ENCODE assay signal across 8 cellular contexts in the genomic region with DNA sequence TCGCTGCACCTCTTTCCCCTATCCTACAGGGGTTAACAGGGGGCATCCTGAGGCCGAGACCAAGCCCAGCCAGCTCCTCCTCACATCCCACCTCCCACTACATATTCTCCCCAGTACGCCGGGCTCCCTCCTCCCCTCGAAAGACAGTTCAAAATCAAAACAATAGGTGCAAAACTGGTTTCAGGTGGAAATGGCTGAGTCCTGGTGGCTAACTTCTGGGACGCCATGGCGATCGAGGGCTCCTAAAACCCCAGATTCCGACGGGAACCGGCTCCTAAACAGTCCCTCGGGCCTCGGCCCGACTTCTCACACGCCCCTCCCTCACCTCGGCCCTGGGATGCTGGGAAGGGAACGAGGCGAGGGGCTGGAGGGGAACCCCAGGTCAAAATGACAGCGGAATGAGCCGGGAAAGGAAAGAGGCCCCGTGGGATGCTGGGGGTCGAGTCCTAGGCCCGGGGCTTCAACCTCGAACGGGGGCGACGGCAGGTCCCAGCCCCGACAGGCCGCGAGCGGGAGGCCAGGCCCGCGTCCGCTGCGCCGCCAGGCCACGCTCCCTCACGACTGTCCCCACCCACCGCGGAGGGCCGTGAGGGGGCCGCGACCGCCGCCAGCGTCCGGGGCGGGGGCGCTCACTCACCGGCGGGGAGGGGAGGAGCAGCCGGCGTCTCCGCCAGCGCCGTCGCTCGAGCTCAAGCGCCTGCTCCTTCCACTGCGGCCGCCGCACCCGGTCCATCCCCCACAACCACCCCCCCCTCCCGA. TPM values are rescaled to one million over a fixed set of nuclear protein-coding genes. Genes with fewer than 3 reads are reported as not detected.
DNase-seq lines count a peak whose midpoint lies in the region; ATAC-seq and TF ChIP-seq lines count a peak whose summit lies in the region.

No MANE protein-coding gene starts in this region.

- ATAC-seq in GM18508 (IDR thresholded peaks at IDR 0.05; ENCODE audit: insufficient read depth, unreplicated experiment): peak; percentile 18
- peak; percentile 67 for ATAC-seq in HG02970 (IDR thresholded peaks at IDR 0.05; ENCODE audit: low FRiP score, unreplicated experiment)
- peak; percentile 86 for ATAC-seq in activated T-cell treated with anti-CD3 and anti-CD28 coated beads, Interleukin-2, amount 50 U/mL, for 72 hours (replicated peaks in 1 of 2)

- peak overlapping the region; percentile 63 for H3K4me3 ChIP-seq in fibroblast of mammary gland (ENCODE audit: control insufficient read depth, low read depth, low read length)

- peak; percentile 30 for DNase-seq in AG08396 (ENCODE audit: low spot score)
- DNase-seq in NCI-H774 (lab: John Stamatoyannopoulos, UW): peak; percentile 76
- peak; percentile 83 to 84 for DNase-seq in activated T-cell treated with anti-CD3 and anti-CD28 coated beads, Interleukin-2, amount 50 U/mL, for 72 hours
- DNase-seq in fibroblast of mammary gland (ENCODE audit: low read depth): peak; percentile 7
- DNase-seq in neural crest cell (ENCODE audit: low read depth, low spot score): peak; percentile 57
- peak; percentile 52 for DNase-seq in superior temporal gyrus (ENCODE audit: extremely low spot score)

- H3K4me3 Mint-ChIP-seq in activated T-cell treated with anti-CD3 and anti-CD28 coated beads, Interleukin-2, amount 50 U/mL, for 72 hours: peak overlapping the region; percentile 92 to 96
- H3K4me3 Mint-ChIP-seq in neural crest cell: peak overlapping the region; percentile 98

- no peaks in the 10 kb centered on the region for H3K9me3 Mint-ChIP-seq in activated T-cell treated with anti-CD3 and anti-CD28 coated beads, Interleukin-2, amount 50 U/mL, for 72 hours
- H3K9me3 Mint-ChIP-seq in neural crest cell: no peaks in the 10 kb centered on the region

- TF ChIP-seq CTCF in fibroblast of mammary gland (conservative IDR thresholded peaks at IDR 0.05; ENCODE audit: control insufficient read depth, insufficient read depth, low read depth, low read length): no peak
- TF ChIP-seq CTCF in neural crest cell (conservative IDR thresholded peaks at IDR 0.05): no peak

- H3K36me3 Mint-ChIP-seq in activated T-cell treated with anti-CD3 and anti-CD28 coated beads, Interleukin-2, amount 50 U/mL, for 72 hours (ENCODE audit: insufficient read depth in 2 of 2): peaks cover 3% of the 10 kb centered on the region in 2 donors
- peaks cover 9% of the 10 kb centered on the region for H3K36me3 Mint-ChIP-seq in neural crest cell (ENCODE audit: low read depth)

- H3K27ac Mint-ChIP-seq in activated T-cell treated with anti-CD3 and anti-CD28 coated beads, Interleukin-2, amount 50 U/mL, for 72 hours: peak overlapping the region; percentile 93
- H3K27ac Mint-ChIP-seq in neural crest cell (ENCODE audit: unreplicated experiment): peak overlapping the region; percentile 97

- peaks cover 51% of the 10 kb centered on the region for H3K4me1 Mint-ChIP-seq in activated T-cell treated with anti-CD3 and anti-CD28 coated beads, Interleukin-2, amount 50 U/mL, for 72 hours (ENCODE audit: low read depth)
- H3K4me1 Mint-ChIP-seq in neural crest cell: peaks cover 49% of the 10 kb centered on the region

- no peaks in the 10 kb centered on the region for H3K27me3 Mint-ChIP-seq in activated T-cell treated with anti-CD3 and anti-CD28 coated beads, Interleukin-2, amount 50 U/mL, for 72 hours (ENCODE audit: low read depth)
- H3K27me3 Mint-ChIP-seq in neural crest cell (ENCODE audit: low read depth): no peaks in the 10 kb centered on the region

RNA-seq across cellular contexts. Expression of a gene that starts 0.5 kb away (rescaled TPM):
- 10 to 100 TPM; 16.7 to 16.9 TPM for total RNA-seq in activated T-cell treated with anti-CD3 and anti-CD28 coated beads, Interleukin-2, amount 50 U/mL, for 72 hours
- total RNA-seq in neural crest cell: 35.4 and 36.9 TPM in 2 replicates

Comparison
In these comparisons a context has a peak if more than half of its experiments do, and no peak if none do; other contexts are left out.
1. Peak in every context shown above with its lines: DNase-seq, ATAC-seq and H3K4me3 ChIP-seq.
2. DNase-seq: peak in every context shown above with its lines; median percentile 84 in activated T-cell treated with anti-CD3 and anti-CD28 coated beads, Interleukin-2, amount 50 U/mL, for 72 hours; 76 in NCI-H774; 57 in neural crest cell; 52 in superior temporal gyrus; 30 in AG08396; 7 in fibroblast of mammary gland.
3. ATAC-seq: peak in every context shown above with its lines; median percentile 86 in activated T-cell treated with anti-CD3 and anti-CD28 coated beads, Interleukin-2, amount 50 U/mL, for 72 hours; 67 in HG02970; 18 in GM18508.